Comparison of ENCODE assay signal across 8 cellular contexts in the genomic region with DNA sequence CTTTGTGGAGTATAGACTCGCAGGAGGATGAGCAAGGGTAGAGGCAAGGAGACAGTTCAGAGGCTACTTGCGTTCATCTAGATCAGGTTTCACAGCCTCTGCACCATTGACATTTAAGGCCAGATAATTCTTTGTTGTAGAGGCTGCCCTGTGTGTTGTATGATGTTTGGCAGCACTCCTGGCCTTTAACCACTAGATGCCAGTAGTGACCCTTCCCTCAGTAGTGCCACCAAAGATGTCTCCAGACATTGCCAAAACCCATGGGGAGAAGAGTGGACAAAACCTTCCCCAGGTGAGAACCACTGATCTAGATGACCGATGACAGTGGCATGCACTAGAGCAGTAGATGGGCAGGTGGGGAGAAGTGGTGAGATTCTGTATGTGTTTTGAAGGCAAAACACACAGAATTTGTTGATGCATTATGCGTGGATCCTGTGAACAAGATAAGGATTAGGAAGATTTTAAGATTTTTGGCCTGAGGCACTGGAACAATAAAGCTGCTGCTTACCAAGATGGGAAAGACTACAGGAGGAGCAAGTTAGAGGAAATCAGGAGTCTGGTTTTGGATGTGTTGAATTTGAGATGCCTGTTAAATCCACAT. TPM values are rescaled to one million over a fixed set of nuclear protein-coding genes. Genes with fewer than 3 reads are reported as not detected.
DNase-seq lines count a peak whose midpoint lies in the region; ATAC-seq, FAIRE-seq and TF ChIP-seq lines count a peak whose summit lies in the region.

No MANE protein-coding gene starts in this region.

- H2AFZ ChIP-seq in astrocyte (ENCODE audit: low read depth, low read length) = no peak overlapping the region

- no peaks in the 10 kb centered on the region for H3K79me2 ChIP-seq in astrocyte (ENCODE audit: insufficient read depth, low read length)

- DNase-seq in NCI-H2081 (lab: John Stamatoyannopoulos, UW) = peak; percentile 54 to 56
- no peak for DNase-seq in astrocyte (ENCODE audit: low read depth)
- DNase-seq in iPS-NIHi7 (ENCODE audit: extremely low spot score) = peak; percentile 55
- peak; percentile 34 for DNase-seq in urothelium cell line (ENCODE audit: low spot score)
- DNase-seq in T-helper 9 cell = no peak
- no peak for DNase-seq in activated CD8-positive, alpha-beta memory T cell treated with anti-CD3 and anti-CD28 coated beads for 24 hours

- H3K4me1 ChIP-seq in astrocyte (ENCODE audit: insufficient read depth, low read length) = no peaks in the 10 kb centered on the region

- TF ChIP-seq CTCF in C4-2B (conservative IDR thresholded peaks at IDR 0.05) = peak; percentile 90
- peak; percentile 41 for TF ChIP-seq CTCF in astrocyte (IDR thresholded peaks at IDR 0.05; ENCODE audit: insufficient read depth, low read depth, low read length)

- H3K27me3 Mint-ChIP-seq in astrocyte (ENCODE audit: low read depth, unreplicated experiment) = no peaks in the 10 kb centered on the region

- H3K9me3 ChIP-seq in astrocyte (ENCODE audit: insufficient read depth, low read depth, low read length) = no peaks in the 10 kb centered on the region

- FAIRE-seq in astrocyte (lab: Jason Lieb, UNC) = no peak
- FAIRE-seq in urothelium cell line (lab: Jason Lieb, UNC) = no peak

- no peak overlapping the region for H3K9ac ChIP-seq in astrocyte (ENCODE audit: low read length)

- H3K27ac Mint-ChIP-seq in astrocyte (ENCODE audit: unreplicated experiment) = no peak overlapping the region

- no peak overlapping the region for H3K4me3 Mint-ChIP-seq in astrocyte (ENCODE audit: unreplicated experiment)

- no peak overlapping the region for H3K4me3 ChIP-seq in astrocyte (ENCODE audit: insufficient read depth, low read depth, low read length)

- H3K4me1 Mint-ChIP-seq in astrocyte (ENCODE audit: low read depth, unreplicated experiment) = no peaks in the 10 kb centered on the region

- no peaks in the 10 kb centered on the region for H3K36me3 Mint-ChIP-seq in astrocyte (ENCODE audit: low read depth, unreplicated experiment)

- H3K9me3 Mint-ChIP-seq in astrocyte (ENCODE audit: unreplicated experiment) = no peaks in the 10 kb centered on the region

- H3K4me2 ChIP-seq in astrocyte (ENCODE audit: low read length) = no peak overlapping the region

- peaks cover 12% of the 10 kb centered on the region for H3K27me3 ChIP-seq in astrocyte (ENCODE audit: insufficient read depth, low read length)

- H3K36me3 ChIP-seq in astrocyte (ENCODE audit: insufficient read depth, low read length) = no peaks in the 10 kb centered on the region

- H3K27ac ChIP-seq in C4-2B (no peak overlapping the region), astrocyte (ENCODE audit: low read depth, low read length) (no peak overlapping the region)

- no peaks in the 10 kb centered on the region for H4K20me1 ChIP-seq in astrocyte (ENCODE audit: insufficient read depth, low read length)

- ATAC-seq in GM18867 (IDR thresholded peaks at IDR 0.05; ENCODE audit: unreplicated experiment) = peak; percentile 81

RNA-seq across cellular contexts. Expression of a gene that starts 9.9 kb away (rescaled TPM):
- total RNA-seq in astrocyte = 25.9 and 27.1 TPM in 2 replicates

Comparison
In these comparisons a context has a peak if more than half of its experiments do, and no peak if none do; other contexts are left out.
1. DNase-seq: peak in NCI-H2081 (2 of 2), iPS-NIHi7 (single experiment) and urothelium cell line (single experiment); none in astrocyte (single experiment), T-helper 9 cell (single experiment) and activated CD8-positive, alpha-beta memory T cell treated with anti-CD3 and anti-CD28 coated beads for 24 hours (single experiment).